Comparison of ENCODE assay signal across 9 cellular contexts in the genomic region with DNA sequence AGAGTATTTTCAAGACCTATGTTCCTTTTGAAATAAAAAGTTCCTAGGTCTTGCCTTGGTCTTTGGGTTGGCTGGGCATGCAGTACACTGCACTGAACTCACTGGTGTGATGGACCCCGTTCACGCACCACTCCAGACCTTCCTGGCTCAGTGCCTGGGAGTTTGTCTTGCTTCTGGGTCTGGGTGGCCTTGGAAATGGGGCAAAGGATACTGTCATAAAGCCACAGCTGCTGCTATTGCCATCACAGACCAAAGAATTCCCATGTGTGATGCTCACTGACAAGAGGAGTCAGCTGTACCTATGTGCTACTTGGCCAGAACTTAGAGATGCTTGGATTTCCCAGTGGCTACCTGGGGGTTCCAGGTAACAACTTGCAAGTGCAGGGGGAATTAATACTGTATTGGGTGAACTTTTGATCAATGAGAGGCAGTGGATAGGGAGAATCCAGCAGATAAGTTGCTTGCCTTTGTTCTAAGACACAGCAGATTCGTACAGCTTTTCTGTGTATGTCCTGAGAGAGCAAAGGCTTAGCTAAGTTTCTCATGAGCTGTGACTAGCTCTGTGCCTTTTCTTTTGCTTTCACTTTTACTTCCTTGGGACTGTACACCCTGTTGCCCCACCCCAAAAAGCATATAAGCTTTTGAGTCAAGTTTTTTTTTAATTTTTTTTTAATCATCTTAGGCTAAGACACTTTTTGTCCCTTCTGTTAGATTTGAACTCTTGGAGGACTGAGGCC.
A peak's percentile ranks its signal among the peaks of the same experiment; 100 is the strongest.
DNase-seq lines count a peak whose midpoint lies in the region; ATAC-seq lines count a peak whose summit lies in the region.
"Had no signal": no experiment of that assay in that cellular context is flagged by ENCODE, and none has a peak within 500 bp of the region (broad histone marks: within the 10 kb centered on the region; RNA-seq: fewer than 3 reads in every experiment).

No MANE protein-coding gene starts in this region.

- DNase-seq in activated T-cell treated with anti-CD3 and anti-CD28 coated beads, Interleukin-2, amount 50 U/mL, for 72 hours, result peak; percentile 42 to 48
- no peak for DNase-seq in nucleus accumbens (lab: John Stamatoyannopoulos, UW)
- DNase-seq in AML-193 (lab: John Stamatoyannopoulos, UW), result no peak
- DNase-seq: NCI-H2107 had no signal

- H3K27me3 ChIP-seq in rectal smooth muscle tissue (ENCODE audit: control insufficient read depth, insufficient read depth, low read length), result no peaks in the 10 kb centered on the region

- no peaks in the 10 kb centered on the region for H3K4me1 ChIP-seq in rectal smooth muscle tissue (ENCODE audit: control insufficient read depth, insufficient read depth, low read length)

- no peaks in the 10 kb centered on the region for H3K36me3 ChIP-seq in rectal smooth muscle tissue (ENCODE audit: control insufficient read depth, insufficient read depth, low read length)

- no peaks in the 10 kb centered on the region for H3K27me3 Mint-ChIP-seq in activated T-cell treated with anti-CD3 and anti-CD28 coated beads, Interleukin-2, amount 50 U/mL, for 72 hours (ENCODE audit: low read depth)

- ATAC-seq in GM18858 (IDR thresholded peaks at IDR 0.05; ENCODE audit: unreplicated experiment) (peak; percentile 53), HG03045 (IDR thresholded peaks at IDR 0.05; ENCODE audit: unreplicated experiment) (peak; percentile 57), GM21737 (IDR thresholded peaks at IDR 0.05; ENCODE audit: unreplicated experiment) (no peak)
- peak; percentile 87 for ATAC-seq in activated T-cell treated with anti-CD3 and anti-CD28 coated beads, Interleukin-2, amount 50 U/mL, for 72 hours (replicated peaks in 1 of 2)

- H3K4me3 ChIP-seq in rectal smooth muscle tissue (ENCODE audit: low read length), result peak overlapping the region; percentile 17
- H3K4me3 ChIP-seq: lung had no signal

- peaks cover 0 to 2% of the 10 kb centered on the region in 2 donors for H3K36me3 Mint-ChIP-seq in activated T-cell treated with anti-CD3 and anti-CD28 coated beads, Interleukin-2, amount 50 U/mL, for 72 hours (ENCODE audit: insufficient read depth in 2 of 2)

- peak overlapping the region; percentile 97 for H3K27ac Mint-ChIP-seq in activated T-cell treated with anti-CD3 and anti-CD28 coated beads, Interleukin-2, amount 50 U/mL, for 72 hours

- H3K4me1 Mint-ChIP-seq in activated T-cell treated with anti-CD3 and anti-CD28 coated beads, Interleukin-2, amount 50 U/mL, for 72 hours (ENCODE audit: low read depth), result peaks cover 90% of the 10 kb centered on the region

- no peak overlapping the region for H3K9ac ChIP-seq in rectal smooth muscle tissue (ENCODE audit: low read length)

- no peak overlapping the region for H3K27ac ChIP-seq in rectal smooth muscle tissue (ENCODE audit: low read depth, low read length)

- peak overlapping the region; percentile 58 to 78 for H3K4me3 Mint-ChIP-seq in activated T-cell treated with anti-CD3 and anti-CD28 coated beads, Interleukin-2, amount 50 U/mL, for 72 hours

- peaks cover 0 to 2% of the 10 kb centered on the region in 2 donors for H3K9me3 Mint-ChIP-seq in activated T-cell treated with anti-CD3 and anti-CD28 coated beads, Interleukin-2, amount 50 U/mL, for 72 hours

Comparison
In these comparisons a context has a peak if more than half of its experiments do, and no peak if none do; other contexts are left out.
1. DNase-seq: peak in activated T-cell treated with anti-CD3 and anti-CD28 coated beads, Interleukin-2, amount 50 U/mL, for 72 hours (2 of 2); none in nucleus accumbens (0 of 56) and AML-193 (0 of 2).